ENCODE assay signal across 28 cellular contexts in genomic region chr7:157126921-157127320, GRCh38.
"Had no signal": no experiment of that assay in that cellular context is flagged by ENCODE, and none has a peak within 500 bp of the region (broad histone marks: within the 10 kb centered on the region; RNA-seq: fewer than 3 reads in every experiment).

No MANE protein-coding gene starts in this region.

- DNase-seq: natural killer cell; occipital lobe; ovary; posterior cingulate gyrus; psoas muscle; right cardiac atrium; sigmoid colon; small intestine; stimulated activated CD4-positive, alpha-beta T cell treated with anti-CD3 and anti-CD28 coated beads, Interleukin-15, amount 100 ng/mL, for 24 hours; stimulated activated CD4-positive, alpha-beta T cell treated with anti-CD3 and anti-CD28 coated beads, Interleukin-2, amount 100 ng/mL, for 24 hours; stimulated activated CD4-positive, alpha-beta T cell treated with anti-CD3 and anti-CD28 coated beads, Interleukin-2, amount 100 ng/mL, for 48 hours; stimulated activated CD4-positive, alpha-beta T cell treated with anti-CD3 and anti-CD28 coated beads, Interleukin-4, amount 100 ng/mL, for 24 hours; stimulated activated naive CD4-positive, alpha-beta T cell treated with Interleukin-2 at 50 U/mL for 16 hours; stomach; thyroid gland; trophoblast cell; upper lobe of left lung had no signal

- H3K27me3 ChIP-seq: ovary, right lobe of liver, thyroid gland, upper lobe of left lung, vagina had no signal

- H3K9me3 ChIP-seq: ovary, psoas muscle, right lobe of liver, sigmoid colon, stomach, thoracic aorta, thyroid gland, tibial nerve, upper lobe of left lung, vagina had no signal

- H3K9me3 Mint-ChIP-seq: natural killer cell; nephron; neural progenitor cell; stimulated activated effector memory CD8-positive, alpha-beta T cell treated with anti-CD3 and anti-CD28 coated beads, Interleukin-12 subunit alpha, Interleukin-12 subunit beta, amount 100 ng/mL, for 72 hours; stimulated activated naive CD8-positive, alpha-beta T cell treated with anti-CD3 and anti-CD28 coated beads, Interleukin-15, Interleukin-2, amounts not matched to agents 100 ng/mL and 50 ng/mL, for 24 hours had no signal

- H2AFZ ChIP-seq: neural progenitor cell, parathyroid adenoma had no signal

- H3K4me3 ChIP-seq: neural progenitor cell, ovary, psoas muscle, right lobe of liver, sigmoid colon, stomach, thoracic aorta, thyroid gland, tibial nerve, upper lobe of left lung, vagina had no signal

- H3K27ac ChIP-seq: neural progenitor cell, ovary, parathyroid adenoma, psoas muscle, right lobe of liver, sigmoid colon, stomach, thoracic aorta, thyroid gland, tibial nerve, upper lobe of left lung, vagina had no signal

- H3K4me3 Mint-ChIP-seq: natural killer cell; nephron; neural progenitor cell; stimulated activated effector memory CD8-positive, alpha-beta T cell treated with anti-CD3 and anti-CD28 coated beads, Interleukin-12 subunit alpha, Interleukin-12 subunit beta, amount 100 ng/mL, for 72 hours; stimulated activated naive CD8-positive, alpha-beta T cell treated with anti-CD3 and anti-CD28 coated beads, Interleukin-15, Interleukin-2, amounts not matched to agents 100 ng/mL and 50 ng/mL, for 24 hours had no signal

- H3K36me3 ChIP-seq: neural progenitor cell, ovary, right lobe of liver, sigmoid colon, stomach, thoracic aorta, thyroid gland, tibial nerve, upper lobe of left lung, vagina had no signal

- H3K4me1 ChIP-seq: parathyroid adenoma, psoas muscle, right lobe of liver, sigmoid colon, stomach, thyroid gland, tibial nerve, upper lobe of left lung, vagina had no signal

- H3K4me2 ChIP-seq: neural progenitor cell had no signal

- H3K4me1 Mint-ChIP-seq: natural killer cell; nephron; stimulated activated effector memory CD8-positive, alpha-beta T cell treated with anti-CD3 and anti-CD28 coated beads, Interleukin-12 subunit alpha, Interleukin-12 subunit beta, amount 100 ng/mL, for 72 hours had no signal

- H3K27ac Mint-ChIP-seq: natural killer cell; nephron; neural progenitor cell; progenitor cell of endocrine pancreas; stimulated activated effector memory CD8-positive, alpha-beta T cell treated with anti-CD3 and anti-CD28 coated beads, Interleukin-12 subunit alpha, Interleukin-12 subunit beta, amount 100 ng/mL, for 72 hours; stimulated activated naive CD8-positive, alpha-beta T cell treated with anti-CD3 and anti-CD28 coated beads, Interleukin-15, Interleukin-2, amounts not matched to agents 100 ng/mL and 50 ng/mL, for 24 hours had no signal

- ATAC-seq: natural killer cell; psoas muscle; right cardiac atrium; right lobe of liver; stimulated activated effector memory CD8-positive, alpha-beta T cell treated with anti-CD3 and anti-CD28 coated beads, Interleukin-12 subunit alpha, Interleukin-12 subunit beta, amount 100 ng/mL, for 72 hours had no signal

- H3K79me2 ChIP-seq: parathyroid adenoma had no signal

- H3K9ac ChIP-seq: neural progenitor cell, parathyroid adenoma had no signal

- FAIRE-seq: small intestine, urothelium cell line had no signal

- H3K36me3 Mint-ChIP-seq: natural killer cell; neural progenitor cell; stimulated activated effector memory CD8-positive, alpha-beta T cell treated with anti-CD3 and anti-CD28 coated beads, Interleukin-12 subunit alpha, Interleukin-12 subunit beta, amount 100 ng/mL, for 72 hours had no signal
